In genomic region chr17:7204335-7204734, GRCh38 we compare ENCODE assay signal across 1 cellular context.
TF ChIP-seq lines count a peak whose summit lies in the region.

No MANE protein-coding gene starts in this region.

TF ChIP-seq in H1, 55 proteins besides CTCF, POLR2A, EP300 and RAD21:
- TF ChIP-seq SP2 (IDR thresholded peaks at IDR 0.05; ENCODE audit: low read length) (no peak), SP1 (IDR thresholded peaks at IDR 0.05; ENCODE audit: low read depth, low read length) (no peak), CREB1 (IDR thresholded peaks at IDR 0.05) (no peak), EGR1 (IDR thresholded peaks at IDR 0.05; ENCODE audit: borderline replicate concordance, low read depth, low read length) (no peak), POU5F1 (IDR thresholded peaks at IDR 0.05; ENCODE audit: low read depth, low read length) (no peak), USF2 (IDR thresholded peaks at IDR 0.05; ENCODE audit: low read length) (no peak), HDAC6 (IDR thresholded peaks at IDR 0.05; ENCODE audit: low read depth, low read length) (no peak), CHD1 (IDR thresholded peaks at IDR 0.05; ENCODE audit: low read depth, low read length) (no peak), TEAD4 (IDR thresholded peaks at IDR 0.05; ENCODE audit: low read depth, low read length) (no peak), JUND (IDR thresholded peaks at IDR 0.05; ENCODE audit: low read length) (no peak), ZNF274 (IDR thresholded peaks at IDR 0.05; ENCODE audit: borderline replicate concordance, extremely low read depth, low read length) (no peak)
- TF ChIP-seq, protein P1, sequence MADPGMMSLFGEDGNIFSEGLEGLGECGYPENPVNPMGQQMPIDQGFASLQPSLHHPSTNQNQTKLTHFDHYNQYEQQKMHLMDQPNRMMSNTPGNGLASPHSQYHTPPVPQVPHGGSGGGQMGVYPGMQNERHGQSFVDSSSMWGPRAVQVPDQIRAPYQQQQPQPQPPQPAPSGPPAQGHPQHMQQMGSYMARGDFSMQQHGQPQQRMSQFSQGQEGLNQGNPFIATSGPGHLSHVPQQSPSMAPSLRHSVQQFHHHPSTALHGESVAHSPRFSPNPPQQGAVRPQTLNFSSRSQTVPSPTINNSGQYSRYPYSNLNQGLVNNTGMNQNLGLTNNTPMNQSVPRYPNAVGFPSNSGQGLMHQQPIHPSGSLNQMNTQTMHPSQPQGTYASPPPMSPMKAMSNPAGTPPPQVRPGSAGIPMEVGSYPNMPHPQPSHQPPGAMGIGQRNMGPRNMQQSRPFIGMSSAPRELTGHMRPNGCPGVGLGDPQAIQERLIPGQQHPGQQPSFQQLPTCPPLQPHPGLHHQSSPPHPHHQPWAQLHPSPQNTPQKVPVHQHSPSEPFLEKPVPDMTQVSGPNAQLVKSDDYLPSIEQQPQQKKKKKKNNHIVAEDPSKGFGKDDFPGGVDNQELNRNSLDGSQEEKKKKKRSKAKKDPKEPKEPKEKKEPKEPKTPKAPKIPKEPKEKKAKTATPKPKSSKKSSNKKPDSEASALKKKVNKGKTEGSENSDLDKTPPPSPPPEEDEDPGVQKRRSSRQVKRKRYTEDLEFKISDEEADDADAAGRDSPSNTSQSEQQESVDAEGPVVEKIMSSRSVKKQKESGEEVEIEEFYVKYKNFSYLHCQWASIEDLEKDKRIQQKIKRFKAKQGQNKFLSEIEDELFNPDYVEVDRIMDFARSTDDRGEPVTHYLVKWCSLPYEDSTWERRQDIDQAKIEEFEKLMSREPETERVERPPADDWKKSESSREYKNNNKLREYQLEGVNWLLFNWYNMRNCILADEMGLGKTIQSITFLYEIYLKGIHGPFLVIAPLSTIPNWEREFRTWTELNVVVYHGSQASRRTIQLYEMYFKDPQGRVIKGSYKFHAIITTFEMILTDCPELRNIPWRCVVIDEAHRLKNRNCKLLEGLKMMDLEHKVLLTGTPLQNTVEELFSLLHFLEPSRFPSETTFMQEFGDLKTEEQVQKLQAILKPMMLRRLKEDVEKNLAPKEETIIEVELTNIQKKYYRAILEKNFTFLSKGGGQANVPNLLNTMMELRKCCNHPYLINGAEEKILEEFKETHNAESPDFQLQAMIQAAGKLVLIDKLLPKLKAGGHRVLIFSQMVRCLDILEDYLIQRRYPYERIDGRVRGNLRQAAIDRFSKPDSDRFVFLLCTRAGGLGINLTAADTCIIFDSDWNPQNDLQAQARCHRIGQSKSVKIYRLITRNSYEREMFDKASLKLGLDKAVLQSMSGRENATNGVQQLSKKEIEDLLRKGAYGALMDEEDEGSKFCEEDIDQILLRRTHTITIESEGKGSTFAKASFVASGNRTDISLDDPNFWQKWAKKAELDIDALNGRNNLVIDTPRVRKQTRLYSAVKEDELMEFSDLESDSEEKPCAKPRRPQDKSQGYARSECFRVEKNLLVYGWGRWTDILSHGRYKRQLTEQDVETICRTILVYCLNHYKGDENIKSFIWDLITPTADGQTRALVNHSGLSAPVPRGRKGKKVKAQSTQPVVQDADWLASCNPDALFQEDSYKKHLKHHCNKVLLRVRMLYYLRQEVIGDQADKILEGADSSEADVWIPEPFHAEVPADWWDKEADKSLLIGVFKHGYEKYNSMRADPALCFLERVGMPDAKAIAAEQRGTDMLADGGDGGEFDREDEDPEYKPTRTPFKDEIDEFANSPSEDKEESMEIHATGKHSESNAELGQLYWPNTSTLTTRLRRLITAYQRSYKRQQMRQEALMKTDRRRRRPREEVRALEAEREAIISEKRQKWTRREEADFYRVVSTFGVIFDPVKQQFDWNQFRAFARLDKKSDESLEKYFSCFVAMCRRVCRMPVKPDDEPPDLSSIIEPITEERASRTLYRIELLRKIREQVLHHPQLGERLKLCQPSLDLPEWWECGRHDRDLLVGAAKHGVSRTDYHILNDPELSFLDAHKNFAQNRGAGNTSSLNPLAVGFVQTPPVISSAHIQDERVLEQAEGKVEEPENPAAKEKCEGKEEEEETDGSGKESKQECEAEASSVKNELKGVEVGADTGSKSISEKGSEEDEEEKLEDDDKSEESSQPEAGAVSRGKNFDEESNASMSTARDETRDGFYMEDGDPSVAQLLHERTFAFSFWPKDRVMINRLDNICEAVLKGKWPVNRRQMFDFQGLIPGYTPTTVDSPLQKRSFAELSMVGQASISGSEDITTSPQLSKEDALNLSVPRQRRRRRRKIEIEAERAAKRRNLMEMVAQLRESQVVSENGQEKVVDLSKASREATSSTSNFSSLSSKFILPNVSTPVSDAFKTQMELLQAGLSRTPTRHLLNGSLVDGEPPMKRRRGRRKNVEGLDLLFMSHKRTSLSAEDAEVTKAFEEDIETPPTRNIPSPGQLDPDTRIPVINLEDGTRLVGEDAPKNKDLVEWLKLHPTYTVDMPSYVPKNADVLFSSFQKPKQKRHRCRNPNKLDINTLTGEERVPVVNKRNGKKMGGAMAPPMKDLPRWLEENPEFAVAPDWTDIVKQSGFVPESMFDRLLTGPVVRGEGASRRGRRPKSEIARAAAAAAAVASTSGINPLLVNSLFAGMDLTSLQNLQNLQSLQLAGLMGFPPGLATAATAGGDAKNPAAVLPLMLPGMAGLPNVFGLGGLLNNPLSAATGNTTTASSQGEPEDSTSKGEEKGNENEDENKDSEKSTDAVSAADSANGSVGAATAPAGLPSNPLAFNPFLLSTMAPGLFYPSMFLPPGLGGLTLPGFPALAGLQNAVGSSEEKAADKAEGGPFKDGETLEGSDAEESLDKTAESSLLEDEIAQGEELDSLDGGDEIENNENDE (IDR thresholded peaks at IDR 0.05; ENCODE audit: insufficient replicate concordance, low read length), result no peak
TF ChIP-seq in H1: peak in this region for 0.
